12 cellular contexts compared by ENCODE assay signal in genomic region chr6:90233994-90234393, GRCh38.
DNase-seq lines count a peak whose midpoint lies in the region; ATAC-seq and TF ChIP-seq lines count a peak whose summit lies in the region.
"Had no signal": no experiment of that assay in that cellular context is flagged by ENCODE, and none has a peak within 500 bp of the region (broad histone marks: within the 10 kb centered on the region; RNA-seq: fewer than 3 reads in every experiment).

No MANE protein-coding gene starts in this region.

- H4K20me1 ChIP-seq in smooth muscle cell (ENCODE audit: low read depth), result no peaks in the 10 kb centered on the region

- no peaks in the 10 kb centered on the region for H3F3A ChIP-seq in smooth muscle cell (ENCODE audit: low read depth)

- H3K27me3 ChIP-seq in smooth muscle cell (ENCODE audit: low read depth), result no peaks in the 10 kb centered on the region
- H3K27me3 ChIP-seq: dorsolateral prefrontal cortex had no signal

- H3K27ac ChIP-seq in smooth muscle cell (ENCODE audit: low read depth), result no peak overlapping the region
- H3K27ac ChIP-seq: dorsolateral prefrontal cortex, VCaP had no signal

- ATAC-seq in left cardiac atrium (peak; percentile 19), GM19324 (IDR thresholded peaks at IDR 0.05; ENCODE audit: low FRiP score, unreplicated experiment) (no peak), GM18867 (IDR thresholded peaks at IDR 0.05; ENCODE audit: unreplicated experiment) (no peak)

- TF ChIP-seq CTCF in smooth muscle cell (IDR thresholded peaks at IDR 0.05; ENCODE audit: borderline replicate concordance, insufficient read depth, poor library complexity, severe bottlenecking), result no peak

- no peaks in the 10 kb centered on the region for H3K9me3 ChIP-seq in smooth muscle cell (replicated peaks; ENCODE audit: low read depth)

- no peaks in the 10 kb centered on the region for H3K4me1 ChIP-seq in smooth muscle cell (ENCODE audit: low read depth)

- H2AFZ ChIP-seq in smooth muscle cell (ENCODE audit: low read depth), result no peak overlapping the region

- DNase-seq in left cardiac atrium, result peak; percentile 21
- no peak for DNase-seq in cardiac septum (ENCODE audit: low spot score)
- peak; percentile 65 for DNase-seq in activated naive CD4-positive, alpha-beta T cell treated with anti-CD3 and anti-CD28 coated beads, Interleukin-2, amount 50 U/mL, for 16 hours
- DNase-seq in stimulated activated CD4-positive, alpha-beta T cell treated with anti-CD3 and anti-CD28 coated beads, Interleukin-2, amount 100 ng/mL, for 48 hours, result peak; percentile 53 to 59
- DNase-seq in NCI-H526 (lab: John Stamatoyannopoulos, UW), result no peak
- DNase-seq in smooth muscle cell (lab: John Stamatoyannopoulos, UW; ENCODE audit: unreplicated experiment), result no peak
- DNase-seq: dorsolateral prefrontal cortex, hippocampal formation, NCI-H1105 treated with DMSO at 0.1 percent for 48 hours had no signal

- no peaks in the 10 kb centered on the region for H3K79me2 ChIP-seq in smooth muscle cell (ENCODE audit: low read depth)

- intact Hi-C loops in left cardiac atrium (cut with DNase I), result no loop called here
- intact Hi-C loops in cardiac septum (cut with DNase I), result no loop called here

- no peak overlapping the region for H3K4me2 ChIP-seq in smooth muscle cell

- no peaks in the 10 kb centered on the region for H3K36me3 ChIP-seq in smooth muscle cell (ENCODE audit: low read depth)

- no peak overlapping the region for H3K4me3 ChIP-seq in smooth muscle cell
- H3K4me3 ChIP-seq: dorsolateral prefrontal cortex had no signal

- 78% methylated on average over 6 of the region's 6 CpGs for WGBS in smooth muscle cell (ENCODE audit: low lambda C conversion rate)

- H3K9ac ChIP-seq in smooth muscle cell (ENCODE audit: low read depth), result no peak overlapping the region

Comparison
In these comparisons a context has a peak if more than half of its experiments do, and no peak if none do; other contexts are left out.
1. DNase-seq: peak in left cardiac atrium (single experiment), activated naive CD4-positive, alpha-beta T cell treated with anti-CD3 and anti-CD28 coated beads, Interleukin-2, amount 50 U/mL, for 16 hours (single experiment) and stimulated activated CD4-positive, alpha-beta T cell treated with anti-CD3 and anti-CD28 coated beads, Interleukin-2, amount 100 ng/mL, for 48 hours (2 of 2); none in cardiac septum (single experiment), NCI-H526 (0 of 2) and smooth muscle cell (single experiment).
2. ATAC-seq: peak in left cardiac atrium (2 of 2); none in GM19324 (single experiment) and GM18867 (single experiment).